Comparison of ENCODE assay signal across 8 cellular contexts in the genomic region with DNA sequence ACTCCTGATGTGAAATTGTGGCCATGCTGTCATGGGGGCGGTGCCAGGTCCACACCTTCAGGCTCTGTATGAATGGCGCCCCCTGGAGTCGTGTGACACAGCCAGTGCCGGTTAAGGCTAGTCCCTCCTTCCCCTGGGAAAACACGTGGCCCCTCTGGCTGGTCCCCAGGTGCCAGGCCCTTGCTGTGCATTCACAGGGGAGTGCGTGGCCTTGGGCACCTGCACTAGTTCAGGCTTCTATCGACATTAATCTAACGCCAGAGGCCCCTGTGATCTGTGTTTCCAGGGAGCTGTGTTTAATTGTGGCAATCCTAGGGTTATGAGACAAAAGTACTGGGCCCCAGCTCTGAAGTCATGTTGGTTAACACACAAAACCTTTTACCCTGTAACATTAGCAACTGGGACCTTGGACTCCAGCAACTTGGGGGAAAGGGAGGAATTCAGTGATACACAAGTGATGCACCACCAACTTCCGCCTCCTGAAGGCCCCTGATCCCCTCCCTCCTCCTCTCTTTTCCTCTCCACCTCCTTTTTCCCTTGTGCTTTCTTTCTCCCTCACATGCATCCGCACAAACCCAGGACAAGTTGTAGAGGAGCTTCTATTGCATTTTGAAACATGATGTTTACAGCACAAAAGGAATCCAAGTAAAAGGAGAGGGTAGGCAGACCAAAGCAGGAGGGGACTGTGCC.
A peak's percentile ranks its signal among the peaks of the same experiment; 100 is the strongest.
DNase-seq lines count a peak whose midpoint lies in the region; ATAC-seq, FAIRE-seq and TF ChIP-seq lines count a peak whose summit lies in the region.

No MANE protein-coding gene starts in this region.

- TF ChIP-seq CTCF in AG04450 (IDR thresholded peaks at IDR 0.05; ENCODE audit: low read depth, low read length), result peak; percentile 58
- TF ChIP-seq CTCF in endothelial cell of umbilical vein (IDR thresholded peaks at IDR 0.05; ENCODE audit: extremely low read depth in 1 of 2, insufficient read depth in 1 of 2, low read depth in 1 of 2, low read length in 2 of 2), result peak; percentile 79 to 83

- H3K4me3 Mint-ChIP-seq in naive B cell, result no peak overlapping the region
- H3K4me3 Mint-ChIP-seq in stimulated activated naive B cell treated with anti-CD40 and anti-IgM and Interleukin-4, amounts not matched to agents 10 μg/mL and 1 μg/mL and 100 μg/mL, for 72 hours, result no peak overlapping the region

- POLR2A ChIA-PET in AG04450 (lab: Yijun Ruan, JAX) (no interaction called here), endothelial cell of umbilical vein (lab: Charles Lee) (no interaction called here)

- H3K36me3 ChIP-seq in endothelial cell of umbilical vein (ENCODE audit: control insufficient read depth in 2 of 2, extremely low read depth in 1 of 2, insufficient read depth in 2 of 2, low read length in 2 of 2), result peaks cover 0 to 10% of the 10 kb centered on the region in 2 experiments

- no peak overlapping the region for H3K4me3 ChIP-seq in AG04450 (ENCODE audit: low read depth, low read length)
- H3K4me3 ChIP-seq in endothelial cell of umbilical vein (replicated peaks in 1 of 3; ENCODE audit: insufficient read depth in 1 of 3, low read depth in 1 of 3, low read length in 3 of 3), result no peak overlapping the region

- intact Hi-C loops in endothelial cell of umbilical vein (cut with micrococcal nuclease), result loop anchor here (1.0 kb wide), 5 partner anchors 130 to 562 kb away; no protein-coding TSS in a partner anchor

- no peaks in the 10 kb centered on the region for H3K9me3 ChIP-seq in AG04450 (ENCODE audit: control insufficient read depth, insufficient read depth, low read length)
- H3K9me3 ChIP-seq in endothelial cell of umbilical vein (replicated peaks; ENCODE audit: control insufficient read depth, insufficient read depth, low read length), result no peaks in the 10 kb centered on the region

- no peaks in the 10 kb centered on the region for H3K27me3 ChIP-seq in AG04450 (ENCODE audit: control insufficient read depth, insufficient read depth, low read length)
- H3K27me3 ChIP-seq in endothelial cell of umbilical vein (ENCODE audit: control insufficient read depth in 2 of 2, insufficient read depth in 2 of 2, low read length in 2 of 2), result no peaks in the 10 kb centered on the region

- H3K27ac ChIP-seq in AG04450 (ENCODE audit: low read depth, low read length), result no peak overlapping the region
- H3K27ac ChIP-seq in endothelial cell of umbilical vein (ENCODE audit: insufficient read depth, low read depth, low read length), result no peak overlapping the region

- TF ChIP-seq POLR2A in endothelial cell of umbilical vein (IDR thresholded peaks at IDR 0.05; ENCODE audit: low read depth, low read length), result no peak

- CTCF ChIA-PET in AG04450 (lab: Charles Lee) (interaction anchor here (0.6 to 3.7 kb wide), 18 partner anchors 12 to 776 kb away, joined by 3 to 18 read pairs (median 4); no protein-coding TSS in a partner anchor), endothelial cell of umbilical vein (lab: Charles Lee) (interaction anchor here (0.6 to 3.2 kb wide), 10 partner anchors 11 to 562 kb away, joined by 3 to 30 read pairs (median 6); no protein-coding TSS in a partner anchor)

- no peak overlapping the region for H2AFZ ChIP-seq in endothelial cell of umbilical vein (ENCODE audit: low read depth, low read length)

- no peak overlapping the region for H3K9ac ChIP-seq in endothelial cell of umbilical vein (replicated peaks; ENCODE audit: extremely low read depth, insufficient read depth, low read length)

- H3K9me1 ChIP-seq in endothelial cell of umbilical vein (replicated peaks; ENCODE audit: control insufficient read depth, extremely low read depth, insufficient read depth, low read length), result no peaks in the 10 kb centered on the region

- H3K79me2 ChIP-seq in endothelial cell of umbilical vein (ENCODE audit: control insufficient read depth, insufficient read depth, low read length), result peaks cover 3% of the 10 kb centered on the region

- H3K4me2 ChIP-seq in endothelial cell of umbilical vein (ENCODE audit: insufficient read depth, low read length), result no peak overlapping the region

- H3K27me3 Mint-ChIP-seq in naive B cell, result no peaks in the 10 kb centered on the region
- no peaks in the 10 kb centered on the region for H3K27me3 Mint-ChIP-seq in stimulated activated naive B cell treated with anti-CD40 and anti-IgM and Interleukin-4, amounts not matched to agents 10 μg/mL and 1 μg/mL and 100 μg/mL, for 72 hours

- peak; percentile 26 for FAIRE-seq in HTR-8/SVneo (lab: Jason Lieb, UNC)
- FAIRE-seq in endothelial cell of umbilical vein (lab: Jason Lieb, UNC), result peak; percentile 84

- no peak for DNase-seq in AG04450 (ENCODE audit: low read depth, low spot score)
- DNase-seq in HTR-8/SVneo (ENCODE audit: insufficient read length, low spot score), result peak; percentile 62
- DNase-seq in NOMO-1 (lab: John Stamatoyannopoulos, UW; ENCODE audit: unreplicated experiment in 2 of 2), result peak; percentile 28 to 36
- peak; percentile 88 for DNase-seq in activated CD8-positive, alpha-beta memory T cell treated with anti-CD3 and anti-CD28 coated beads for 24 hours
- DNase-seq in endothelial cell of umbilical vein (ENCODE audit: low read depth, low spot score), result peak; percentile 66
- DNase-seq in naive B cell, result peak; percentile 75
- peak; percentile 79 for DNase-seq in stimulated activated naive B cell treated with anti-CD40 and anti-IgM and Interleukin-4, amounts not matched to agents 10 μg/mL and 1 μg/mL and 100 μg/mL, for 72 hours

- H4K20me1 ChIP-seq in endothelial cell of umbilical vein (replicated peaks; ENCODE audit: control insufficient read depth, extremely low read depth, insufficient read depth, low read length), result peaks cover 2% of the 10 kb centered on the region

- BruUV-seq in endothelial cell of umbilical vein (replicated peaks; lab: Mats Ljungman, UMichigan), result no TSS peak

- no peaks in the 10 kb centered on the region for H3K9me3 Mint-ChIP-seq in naive B cell
- no peaks in the 10 kb centered on the region for H3K9me3 Mint-ChIP-seq in stimulated activated naive B cell treated with anti-CD40 and anti-IgM and Interleukin-4, amounts not matched to agents 10 μg/mL and 1 μg/mL and 100 μg/mL, for 72 hours

- ATAC-seq in GM19035 (IDR thresholded peaks at IDR 0.05; ENCODE audit: unreplicated experiment), result peak; percentile 49
- peak; percentile 88 to 92 for ATAC-seq in naive B cell (ENCODE audit: low read depth in 2 of 2)
- peak; percentile 80 to 84 for ATAC-seq in stimulated activated naive B cell treated with anti-CD40 and anti-IgM and Interleukin-4, amounts not matched to agents 10 μg/mL and 1 μg/mL and 100 μg/mL, for 72 hours (replicated peaks)

- H3K4me1 Mint-ChIP-seq in naive B cell, result peaks cover 29 to 54% (median 50%) of the 10 kb centered on the region in 3 donors
- H3K4me1 Mint-ChIP-seq in stimulated activated naive B cell treated with anti-CD40 and anti-IgM and Interleukin-4, amounts not matched to agents 10 μg/mL and 1 μg/mL and 100 μg/mL, for 72 hours, result peaks cover 49 to 81% of the 10 kb centered on the region in 2 donors

- H3K27ac Mint-ChIP-seq in naive B cell, result peak overlapping the region in 5 of 6 donors; percentile 17 to 76 (median 54)
- H3K27ac Mint-ChIP-seq in stimulated activated naive B cell treated with anti-CD40 and anti-IgM and Interleukin-4, amounts not matched to agents 10 μg/mL and 1 μg/mL and 100 μg/mL, for 72 hours, result peak overlapping the region; percentile 65

- H3K36me3 Mint-ChIP-seq in naive B cell, result peaks cover 0 to 9% of the 10 kb centered on the region in 2 donors
- H3K36me3 Mint-ChIP-seq in stimulated activated naive B cell treated with anti-CD40 and anti-IgM and Interleukin-4, amounts not matched to agents 10 μg/mL and 1 μg/mL and 100 μg/mL, for 72 hours, result peaks cover 38 to 47% of the 10 kb centered on the region in 2 donors

- H3K4me1 ChIP-seq in endothelial cell of umbilical vein (ENCODE audit: control insufficient read depth, extremely low read depth, insufficient read depth, low read length), result no peaks in the 10 kb centered on the region

- dilution Hi-C loops in endothelial cell of umbilical vein (cut with MboI; ENCODE audit: extremely low pct_ligation_motif_present, low sequenced_read_pairs), result no loop called here

TF ChIP-seq in endothelial cell of umbilical vein, 7 proteins besides CTCF, POLR2A, EP300 and RAD21:
- TF ChIP-seq, protein P1, sequence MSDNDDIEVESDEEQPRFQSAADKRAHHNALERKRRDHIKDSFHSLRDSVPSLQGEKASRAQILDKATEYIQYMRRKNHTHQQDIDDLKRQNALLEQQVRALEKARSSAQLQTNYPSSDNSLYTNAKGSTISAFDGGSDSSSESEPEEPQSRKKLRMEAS (IDR thresholded peaks at IDR 0.05; ENCODE audit: insufficient read depth, insufficient read length), result peak; percentile 67
- TF ChIP-seq POLR2AphosphoS5 (IDR thresholded peaks at IDR 0.05; ENCODE audit: insufficient read depth, low read depth, low read length), result no peak
- TF ChIP-seq MYC (IDR thresholded peaks at IDR 0.05; ENCODE audit: low read depth, low read length), result peak; percentile 23
